In the genomic region with DNA sequence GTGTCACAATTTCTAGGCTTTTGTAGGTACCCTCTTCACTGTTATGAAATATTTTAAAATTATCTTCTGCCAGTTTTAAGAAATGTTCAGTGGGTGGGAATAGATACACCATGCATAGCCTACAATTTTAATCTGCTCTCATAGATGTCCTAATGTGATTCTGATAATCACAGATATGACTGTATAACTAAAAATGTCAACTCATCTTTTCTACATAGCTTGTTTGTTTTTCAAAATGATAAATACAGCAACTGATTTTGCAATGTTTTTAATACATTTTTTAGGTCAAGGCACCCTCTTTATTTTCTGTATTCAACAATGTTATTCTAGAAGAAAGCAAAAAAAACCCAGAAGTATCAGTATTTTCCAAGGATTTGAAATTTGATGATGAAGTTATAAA, we compare ENCODE assay signal across 1 cellular context.
TF ChIP-seq lines count a peak whose summit lies in the region.

No MANE protein-coding gene starts in this region.

TF ChIP-seq in HepG2, 621 proteins besides CTCF, POLR2A, EP300 and RAD21 (continued from another document):
- TF ChIP-seq, protein P1, sequence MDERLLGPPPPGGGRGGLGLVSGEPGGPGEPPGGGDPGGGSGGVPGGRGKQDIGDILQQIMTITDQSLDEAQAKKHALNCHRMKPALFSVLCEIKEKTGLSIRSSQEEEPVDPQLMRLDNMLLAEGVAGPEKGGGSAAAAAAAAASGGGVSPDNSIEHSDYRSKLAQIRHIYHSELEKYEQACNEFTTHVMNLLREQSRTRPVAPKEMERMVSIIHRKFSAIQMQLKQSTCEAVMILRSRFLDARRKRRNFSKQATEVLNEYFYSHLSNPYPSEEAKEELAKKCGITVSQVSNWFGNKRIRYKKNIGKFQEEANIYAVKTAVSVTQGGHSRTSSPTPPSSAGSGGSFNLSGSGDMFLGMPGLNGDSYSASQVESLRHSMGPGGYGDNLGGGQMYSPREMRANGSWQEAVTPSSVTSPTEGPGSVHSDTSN (CRISPR knock-in tag; IDR thresholded peaks at IDR 0.05), result no peak
- TF ChIP-seq ZNF629 (CRISPR knock-in tag; conservative IDR thresholded peaks at IDR 0.05) (no peak), ZNF124 (CRISPR knock-in tag; IDR thresholded peaks at IDR 0.05) (no peak), ZNF607 (CRISPR knock-in tag; IDR thresholded peaks at IDR 0.05; ENCODE audit: borderline replicate concordance) (no peak), ZEB1 (IDR thresholded peaks at IDR 0.05; ENCODE audit: insufficient replicate concordance, low read depth) (no peak), CENPT (CRISPR knock-in tag; IDR thresholded peaks at IDR 0.05; ENCODE audit: low read depth) (no peak)
